ENCODE assay signal across 22 cellular contexts in genomic region chrX:153310901-153311300, GRCh38. TPM values are rescaled to one million over a fixed set of nuclear protein-coding genes. Genes with fewer than 3 reads are reported as not detected.
DNase-seq lines count a peak whose midpoint lies in the region; ATAC-seq and TF ChIP-seq lines count a peak whose summit lies in the region.
"Had no signal": no experiment of that assay in that cellular context is flagged by ENCODE, and none has a peak within 500 bp of the region (broad histone marks: within the 10 kb centered on the region; RNA-seq: fewer than 3 reads in every experiment).

No MANE protein-coding gene starts in this region.

- H3K4me2 ChIP-seq in GM23338, result no peak overlapping the region
- H3K4me2 ChIP-seq: BLaER1, KMS-11 had no signal

- H3K79me2 ChIP-seq in GM23338 (replicated peaks; ENCODE audit: insufficient read depth), result no peaks in the 10 kb centered on the region

- H3K9me3 ChIP-seq in WERI-Rb-1 (ENCODE audit: severe bottlenecking) (peaks cover 4% of the 10 kb centered on the region), left lung (no peaks in the 10 kb centered on the region), thyroid gland (no peaks in the 10 kb centered on the region)
- H3K9me3 ChIP-seq: BLaER1 had no signal

- TF ChIP-seq CTCF in GM23338 (conservative IDR thresholded peaks at IDR 0.05; ENCODE audit: low read depth in 2 of 2) (peak; percentile 19 to 53; a peak in 2 of 4 replicates), WERI-Rb-1 (IDR thresholded peaks at IDR 0.05; ENCODE audit: low read depth, low read length) (peak; percentile 31; the same call in 1 of the 2 replicates), left lung (IDR thresholded peaks at IDR 0.05) (no peak), thyroid gland (IDR thresholded peaks at IDR 0.05) (peak in 1 of 6 experiments; percentile 24), foreskin keratinocyte (conservative IDR thresholded peaks at IDR 0.05) (no peak)

- H3K27me3 Mint-ChIP-seq in GM23338 (ENCODE audit: insufficient read depth, low read depth, poor library complexity), result peaks cover 5% of the 10 kb centered on the region
- H3K27me3 Mint-ChIP-seq: CD4-positive, CD25-positive, alpha-beta regulatory T cell had no signal

- H3K4me1 ChIP-seq in GM23338 (ENCODE audit: insufficient read depth) (no peaks in the 10 kb centered on the region), left lung (no peaks in the 10 kb centered on the region), thyroid gland (no peaks in the 10 kb centered on the region), foreskin keratinocyte (no peaks in the 10 kb centered on the region)
- H3K4me1 ChIP-seq: BLaER1 had no signal

- no peaks in the 10 kb centered on the region for H4K20me1 ChIP-seq in GM23338 (replicated peaks; ENCODE audit: insufficient read depth)

- H3K27ac ChIP-seq in GM23338 (ENCODE audit: low read depth) (no peak overlapping the region), WERI-Rb-1 (no peak overlapping the region), left lung (no peak overlapping the region), thyroid gland (no peak overlapping the region), foreskin keratinocyte (no peak overlapping the region)
- H3K27ac ChIP-seq: BLaER1, KMS-11, RWPE1 had no signal

- H3K4me3 Mint-ChIP-seq in GM23338, result no peak overlapping the region
- H3K4me3 Mint-ChIP-seq: CD4-positive, CD25-positive, alpha-beta regulatory T cell; IgD-negative memory B cell had no signal

- no peak for TF ChIP-seq POLR2A in thyroid gland (IDR thresholded peaks at IDR 0.05)

- H3K9me2 ChIP-seq in GM23338 (ENCODE audit: insufficient read depth), result no peaks in the 10 kb centered on the region

- ATAC-seq in GM23338 (peak; percentile 83), left lung (peak; percentile 52), foreskin keratinocyte (no peak)
- ATAC-seq: Panc1 had no signal

- no peaks in the 10 kb centered on the region for H3K9me3 Mint-ChIP-seq in GM23338
- H3K9me3 Mint-ChIP-seq: CD4-positive, CD25-positive, alpha-beta regulatory T cell; IgD-negative memory B cell had no signal

- DNase-seq in GM23338 (ENCODE audit: low spot score), result peak; percentile 43
- DNase-seq in WERI-Rb-1, result no peak
- DNase-seq in left lung, result no peak
- DNase-seq in thyroid gland, result peak; percentile 15 to 35
- DNase-seq in foreskin keratinocyte, result no peak
- no peak for DNase-seq in NCI-H2029 (lab: John Stamatoyannopoulos, UW)
- no peak for DNase-seq in middle frontal gyrus (ENCODE audit: extremely low spot score, low spot score)
- DNase-seq: CD4-positive, CD25-positive, alpha-beta regulatory T cell; DMS153; GOT3; MM.1S; NCI-H2081; NCI-H2227 treated with DMSO at 0.1 percent for 48 hours; NCI-H526 treated with DMSO at 0.1 percent for 48 hours; SHP77 had no signal

- no peaks in the 10 kb centered on the region for H3K27me3 ChIP-seq in GM23338 (ENCODE audit: insufficient read depth)
- H3K27me3 ChIP-seq in WERI-Rb-1 (ENCODE audit: insufficient read depth, low read depth, severe bottlenecking), result peaks cover 72% of the 10 kb centered on the region
- no peaks in the 10 kb centered on the region for H3K27me3 ChIP-seq in left lung
- no peaks in the 10 kb centered on the region for H3K27me3 ChIP-seq in thyroid gland
- no peaks in the 10 kb centered on the region for H3K27me3 ChIP-seq in foreskin keratinocyte

- no peak overlapping the region for H3K27ac Mint-ChIP-seq in GM23338
- H3K27ac Mint-ChIP-seq: CD4-positive, CD25-positive, alpha-beta regulatory T cell; IgD-negative memory B cell had no signal

- H3K36me3 ChIP-seq in GM23338 (ENCODE audit: insufficient read depth) (no peaks in the 10 kb centered on the region), WERI-Rb-1 (no peaks in the 10 kb centered on the region), left lung (no peaks in the 10 kb centered on the region), thyroid gland (no peaks in the 10 kb centered on the region)
- H3K36me3 ChIP-seq: BLaER1 had no signal

- H3K4me3 ChIP-seq in GM23338 (no peak overlapping the region), WERI-Rb-1 (ENCODE audit: low read depth, low read length) (no peak overlapping the region), left lung (no peak overlapping the region), thyroid gland (replicated peaks in 1 of 3) (no peak overlapping the region)
- H3K4me3 ChIP-seq: BLaER1 had no signal

- WGBS in thyroid gland, 2 donors, result 36 to 54% methylated on average over 6 to 7 of the region's 9 CpGs

- H3K36me3 Mint-ChIP-seq in GM23338 (ENCODE audit: low read depth), result no peaks in the 10 kb centered on the region
- H3K36me3 Mint-ChIP-seq: CD4-positive, CD25-positive, alpha-beta regulatory T cell; IgD-negative memory B cell had no signal

- H3F3A ChIP-seq in GM23338 (replicated peaks; ENCODE audit: low read depth), result no peaks in the 10 kb centered on the region

- intact Hi-C loops in left lung (cut with DNase I), result no loop called here
- intact Hi-C loops in thyroid gland (cut with DNase I), result no loop called here

- H2AFZ ChIP-seq in GM23338, result no peak overlapping the region

- H3K4me1 Mint-ChIP-seq in GM23338, result no peaks in the 10 kb centered on the region
- H3K4me1 Mint-ChIP-seq: CD4-positive, CD25-positive, alpha-beta regulatory T cell; IgD-negative memory B cell had no signal

TF ChIP-seq in GM23338, 12 proteins besides CTCF, POLR2A, EP300 and RAD21 (continues in another document):
- no peak for TF ChIP-seq EZH2phosphoT487 (IDR thresholded peaks at IDR 0.05; ENCODE audit: unreplicated experiment)
- no peak for TF ChIP-seq ZNF462 (CRISPR knock-in tag; IDR thresholded peaks at IDR 0.05)
- TF ChIP-seq ZNF331 (CRISPR knock-in tag; IDR thresholded peaks at IDR 0.05; ENCODE audit: low read depth), result no peak
- no peak for TF ChIP-seq STAT1 (IDR thresholded peaks at IDR 0.05; ENCODE audit: unreplicated experiment)

RNA-seq across cellular contexts. Expression of gene PNMA6F, which starts 10.7 kb away (rescaled TPM):
- 0.78 and 0.83 TPM in 2 replicates for total RNA-seq in GM23338 (2014; rRNA removed; shearing (Covaris generic))
- 0.06 and 0.09 TPM in 2 replicates for polyA plus RNA-seq in GM23338 (2016; fragmentation: Nextera tagmentation; extraction: Ambion mirVana)
- total RNA-seq in left lung, result not detected
- total RNA-seq in thyroid gland, result not detected
- total RNA-seq in foreskin keratinocyte, result not detected in 2 replicates
- not detected in 2 replicates for polyA plus RNA-seq in foreskin keratinocyte
- total RNA-seq: CD4-positive, CD25-positive, alpha-beta regulatory T cell; NCI-H460 had no signal
- polyA plus RNA-seq: AG04450; CD4-positive, CD25-positive, alpha-beta regulatory T cell; IgD-negative memory B cell had no signal

RNA-seq across cellular contexts. Expression of gene ZNF275, which starts 23.1 kb away (rescaled TPM):
- total RNA-seq in GM23338 (2014; rRNA removed; shearing (Covaris generic)), result 12.3 and 13.0 TPM in 2 replicates
- 3.2 TPM in 2 replicates for polyA plus RNA-seq in GM23338 (2016; fragmentation: Nextera tagmentation; extraction: Ambion mirVana)
- total RNA-seq in left lung, result 10 to 100 TPM in 1 of 2 donors, 1 to 10 TPM in 1; 7.6 to 11.0 TPM
- 10 to 100 TPM in 3 of 4 donors, 1 to 10 TPM in 1; 8.2 to 16.4 (median 12.1) TPM for total RNA-seq in thyroid gland
- 6.7 and 7.2 TPM in 2 replicates for total RNA-seq in foreskin keratinocyte
- 2.4 and 2.7 TPM in 2 replicates for polyA plus RNA-seq in foreskin keratinocyte

Comparison
In these comparisons a context has a peak if more than half of its experiments do, and no peak if none do; other contexts are left out.
1. DNase-seq: peak in GM23338 (single experiment) and thyroid gland (2 of 2); none in WERI-Rb-1 (single experiment), left lung (0 of 2), foreskin keratinocyte (0 of 2), NCI-H2029 (single experiment) and middle frontal gyrus (single experiment).
2. CTCF ChIP-seq: peak in GM23338 (2 of 2) and WERI-Rb-1 (single experiment); none in left lung (0 of 2) and foreskin keratinocyte (single experiment).